Comparison of ENCODE assay signal across 8 cellular contexts in genomic region chr6:2848851-2849250, GRCh38. TPM values are rescaled to one million over a fixed set of nuclear protein-coding genes. Genes with fewer than 3 reads are reported as not detected.
DNase-seq lines count a peak whose midpoint lies in the region; ATAC-seq and TF ChIP-seq lines count a peak whose summit lies in the region.

No MANE protein-coding gene starts in this region.

- peaks cover 9% of the 10 kb centered on the region for H3K36me3 Mint-ChIP-seq in activated B cell treated with CpG ODN at 0.5 μM for 24 hours (ENCODE audit: low read depth)
- peaks cover 3% of the 10 kb centered on the region for H3K36me3 Mint-ChIP-seq in central memory CD8-positive, alpha-beta T cell (ENCODE audit: insufficient read depth)

- H3K27ac ChIP-seq in HEK293 (ENCODE audit: extremely low read depth, low read depth, low read length) = no peak overlapping the region

- TF ChIP-seq CTCF in HEK293 (tag by site-specific recombination; IDR thresholded peaks at IDR 0.05) = no peak
- TF ChIP-seq CTCF in activated B cell treated with CpG ODN at 0.5 μM for 24 hours (IDR thresholded peaks at IDR 0.05) = no peak

- peaks cover 9% of the 10 kb centered on the region for H3K9me3 Mint-ChIP-seq in activated B cell treated with CpG ODN at 0.5 μM for 24 hours
- no peaks in the 10 kb centered on the region for H3K9me3 Mint-ChIP-seq in central memory CD8-positive, alpha-beta T cell

- no peaks in the 10 kb centered on the region for H3K36me3 ChIP-seq in HEK293 (ENCODE audit: control insufficient read depth in 2 of 2, insufficient read depth in 1 of 2, low read length in 2 of 2)

- intact Hi-C loops in activated B cell treated with CpG ODN at 0.5 μM for 24 hours (cut with micrococcal nuclease) = no loop called here

- ATAC-seq in activated B cell treated with CpG ODN at 0.5 μM for 24 hours (ENCODE audit: low read depth) = peak; percentile 65
- peak; percentile 78 for ATAC-seq in central memory CD8-positive, alpha-beta T cell (replicated peaks; ENCODE audit: extremely low read depth, poor library complexity, severe bottlenecking)
- no peak for ATAC-seq in GM19351 (IDR thresholded peaks at IDR 0.05; ENCODE audit: unreplicated experiment)
- no peak for ATAC-seq in GM21717 (IDR thresholded peaks at IDR 0.05; ENCODE audit: unreplicated experiment)
- ATAC-seq in HG02970 (IDR thresholded peaks at IDR 0.05; ENCODE audit: low FRiP score, unreplicated experiment) = no peak

- no peak for DNase-seq in activated B cell treated with CpG ODN at 0.5 μM for 24 hours
- DNase-seq in central memory CD8-positive, alpha-beta T cell (ENCODE audit: low spot score in 2 of 2) = peak in 1 of 2 donors; percentile 57
- peak; percentile 43 for DNase-seq in stimulated activated CD8-positive, alpha-beta memory T cell treated with anti-CD3 and anti-CD28 coated beads, Interleukin-12 subunit alpha, Interleukin-12 subunit beta, amount 100 ng/mL, for 1 hour (ENCODE audit: low read depth)
- no peak for DNase-seq in NCI-H2029 (lab: John Stamatoyannopoulos, UW)

- H3K27ac Mint-ChIP-seq in activated B cell treated with CpG ODN at 0.5 μM for 24 hours = peak overlapping the region; percentile 83
- H3K27ac Mint-ChIP-seq in central memory CD8-positive, alpha-beta T cell (ENCODE audit: low read depth) = peak overlapping the region; percentile 56

- peaks cover 59% of the 10 kb centered on the region for H3K4me1 Mint-ChIP-seq in activated B cell treated with CpG ODN at 0.5 μM for 24 hours
- peaks cover 28% of the 10 kb centered on the region for H3K4me1 Mint-ChIP-seq in central memory CD8-positive, alpha-beta T cell

- H3K4me3 Mint-ChIP-seq in activated B cell treated with CpG ODN at 0.5 μM for 24 hours = peak overlapping the region; percentile 33
- peak overlapping the region; percentile 36 for H3K4me3 Mint-ChIP-seq in central memory CD8-positive, alpha-beta T cell

- POLR2A ChIA-PET in HEK293 (lab: Yijun Ruan, JAX) = no interaction called here
- POLR2A ChIA-PET in activated B cell treated with CpG ODN at 0.5 μM for 24 hours (lab: Charles Lee) = interaction anchor here (0.7 to 7.6 kb wide), 10 partner anchors 8 to 141 kb away, joined by 4 to 126 read pairs (median 24); partner anchors contain the start of gene SERPINB9

- CTCF ChIA-PET in HEK293 (lab: Yijun Ruan, JAX) = interaction anchor here (3.4 to 9.3 kb wide), 2 partner anchors 58 to 84 kb away, joined by 20 to 205 read pairs; no protein-coding TSS in a partner anchor
- CTCF ChIA-PET in activated B cell treated with CpG ODN at 0.5 μM for 24 hours (lab: Charles Lee) = interaction anchor here (0.7 to 6.3 kb wide), 10 partner anchors 10 to 141 kb away, joined by 3 to 177 read pairs (median 6); no protein-coding TSS in a partner anchor

- no peak overlapping the region for H3K4me3 ChIP-seq in HEK293 (ENCODE audit: low read depth, low read length)

- H3K4me1 ChIP-seq in HEK293 (ENCODE audit: control insufficient read depth, insufficient read depth, low read length) = peaks cover 6% of the 10 kb centered on the region; the same call in 1 of the 2 replicates

- no peaks in the 10 kb centered on the region for H3K27me3 Mint-ChIP-seq in activated B cell treated with CpG ODN at 0.5 μM for 24 hours
- H3K27me3 Mint-ChIP-seq in central memory CD8-positive, alpha-beta T cell = no peaks in the 10 kb centered on the region

- H3K9me3 ChIP-seq in HEK293 (ENCODE audit: control insufficient read depth, insufficient read depth, low read depth, low read length) = no peaks in the 10 kb centered on the region

TF ChIP-seq in HEK293, 187 proteins besides CTCF, POLR2A, EP300 and RAD21:
- TF ChIP-seq REPIN1 (tag by site-specific recombination; IDR thresholded peaks at IDR 0.05; ENCODE audit: low read depth) (no peak), ZNF600 (tag by site-specific recombination; IDR thresholded peaks at IDR 0.05) (peak; percentile 65)

RNA-seq across cellular contexts. Expression of gene SERPINB1, which starts 7.2 kb away (rescaled TPM):
- total RNA-seq in activated B cell treated with CpG ODN at 0.5 μM for 24 hours = 59.9 and 60.5 TPM in 2 replicates

RNA-seq across cellular contexts. Expression of gene SERPINB9, which starts 54.3 kb away (rescaled TPM):
- 142 and 149 TPM in 2 replicates for total RNA-seq in activated B cell treated with CpG ODN at 0.5 μM for 24 hours

Comparison
In these comparisons a context has a peak if more than half of its experiments do, and no peak if none do; other contexts are left out.
1. ATAC-seq: peak in activated B cell treated with CpG ODN at 0.5 μM for 24 hours (single experiment) and central memory CD8-positive, alpha-beta T cell (single experiment); none in GM19351 (single experiment), GM21717 (single experiment) and HG02970 (single experiment).